In the genomic region with DNA sequence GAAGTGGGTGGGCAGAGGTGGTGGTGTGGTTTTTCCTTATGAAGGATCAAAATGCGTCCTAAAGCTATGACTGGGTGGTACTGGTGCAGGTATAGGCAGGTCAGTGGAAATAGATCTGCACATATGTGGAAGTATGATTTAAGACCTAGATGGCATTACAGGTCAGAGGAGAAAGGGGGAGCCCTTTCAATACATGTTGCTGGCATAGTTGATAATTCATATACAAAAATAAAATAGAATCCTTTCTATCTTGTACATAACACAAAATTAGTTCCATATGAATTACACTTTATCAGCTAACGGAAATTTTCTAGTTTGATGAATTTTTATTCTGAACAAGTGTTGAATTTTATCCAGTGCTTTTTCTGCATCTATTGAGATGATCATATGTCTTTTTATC, we compare ENCODE assay signal across 19 cellular contexts. TPM values are rescaled to one million over a fixed set of nuclear protein-coding genes. Genes with fewer than 3 reads are reported as not detected.
A peak's percentile ranks its signal among the peaks of the same experiment; 100 is the strongest.
DNase-seq lines count a peak whose midpoint lies in the region; ATAC-seq and TF ChIP-seq lines count a peak whose summit lies in the region.
"Had no signal": no experiment of that assay in that cellular context is flagged by ENCODE, and none has a peak within 500 bp of the region (broad histone marks: within the 10 kb centered on the region; RNA-seq: fewer than 3 reads in every experiment).

No MANE protein-coding gene starts in this region.

- no peaks in the 10 kb centered on the region for H3K27me3 ChIP-seq in BLaER1
- H3K27me3 ChIP-seq in endodermal cell (ENCODE audit: control insufficient read depth, insufficient read depth, low read length, poor library complexity, severe bottlenecking), result no peaks in the 10 kb centered on the region
- H3K27me3 ChIP-seq: neutrophil, thyroid gland had no signal

- H3K36me3 ChIP-seq in BLaER1, result no peaks in the 10 kb centered on the region
- H3K36me3 ChIP-seq in endodermal cell (ENCODE audit: control insufficient read depth, insufficient read depth, low read length), result no peaks in the 10 kb centered on the region
- H3K36me3 ChIP-seq: MG63, neutrophil, thyroid gland had no signal

- no peaks in the 10 kb centered on the region for H3K36me3 Mint-ChIP-seq in endodermal cell (ENCODE audit: low read depth)
- H3K36me3 Mint-ChIP-seq in stimulated activated effector memory CD8-positive, alpha-beta T cell treated with anti-CD3 and anti-CD28 coated beads, Interleukin-12 subunit alpha, Interleukin-12 subunit beta, amount 100 ng/mL, for 72 hours, result no peaks in the 10 kb centered on the region

- TF ChIP-seq CTCF in GM12872 (IDR thresholded peaks at IDR 0.05; ENCODE audit: insufficient read depth, low read depth, low read length) (0 out of 3 replicates have a peak, but pooled peaks have one; percentile 17), endodermal cell (conservative IDR thresholded peaks at IDR 0.05) (peak; percentile 23)

- no peaks in the 10 kb centered on the region for H4K20me1 ChIP-seq in BLaER1

- peak overlapping the region; percentile 54 for H3K4me2 ChIP-seq in BLaER1

- H3K4me3 ChIP-seq in BLaER1 (no peak overlapping the region), endodermal cell (ENCODE audit: low read length) (no peak overlapping the region)
- H3K4me3 ChIP-seq: MG63, thyroid gland had no signal

- H3K27ac Mint-ChIP-seq in endodermal cell, result no peak overlapping the region
- H3K27ac Mint-ChIP-seq in stimulated activated effector memory CD8-positive, alpha-beta T cell treated with anti-CD3 and anti-CD28 coated beads, Interleukin-12 subunit alpha, Interleukin-12 subunit beta, amount 100 ng/mL, for 72 hours, result no peak overlapping the region
- H3K27ac Mint-ChIP-seq: activated CD4-positive, alpha-beta T cell treated with anti-CD3 and anti-CD28 coated beads for 36 hours had no signal

- H3K9me3 ChIP-seq in BLaER1 (peaks cover 35% of the 10 kb centered on the region), endodermal cell (ENCODE audit: control insufficient read depth, low read length) (peaks cover 13% of the 10 kb centered on the region)
- H3K9me3 ChIP-seq: neutrophil, thyroid gland had no signal

- peaks cover 24% of the 10 kb centered on the region for H3K4me1 ChIP-seq in BLaER1
- no peaks in the 10 kb centered on the region for H3K4me1 ChIP-seq in endodermal cell (ENCODE audit: control insufficient read depth, insufficient read depth, low read length)
- H3K4me1 ChIP-seq: thyroid gland had no signal

- H3K4me3 Mint-ChIP-seq in endodermal cell, result no peak overlapping the region
- H3K4me3 Mint-ChIP-seq in stimulated activated effector memory CD8-positive, alpha-beta T cell treated with anti-CD3 and anti-CD28 coated beads, Interleukin-12 subunit alpha, Interleukin-12 subunit beta, amount 100 ng/mL, for 72 hours, result no peak overlapping the region
- H3K4me3 Mint-ChIP-seq: activated CD4-positive, alpha-beta T cell treated with anti-CD3 and anti-CD28 coated beads for 36 hours had no signal

- 96% methylated on average over 1 of the region's 2 CpGs; no CpG with 5 or more reads in 1 of the 2 experiments for WGBS in endodermal cell (ENCODE audit: insufficient coverage in 1 of 2, insufficient read length in 1 of 2), 2 experiments

- H3K9ac ChIP-seq in BLaER1, result no peak overlapping the region
- H3K9ac ChIP-seq in endodermal cell (ENCODE audit: extremely low read depth, low read length, poor library complexity, severe bottlenecking), result no peak overlapping the region

- DNase-seq in OCI-M1 (lab: John Stamatoyannopoulos, UW) (peak; percentile 18), endodermal cell (no peak)
- no peak for DNase-seq in NK-92 treated with Interleukin-12 subunit alpha and Interleukin-12 subunit beta, amount 100 ng/mL, for 24 hours (lab: John Stamatoyannopoulos, UW)
- DNase-seq in stimulated activated effector memory CD8-positive, alpha-beta T cell treated with anti-CD3 and anti-CD28 coated beads, Interleukin-12 subunit alpha, Interleukin-12 subunit beta, amount 100 ng/mL, for 72 hours (ENCODE audit: low spot score in 2 of 2), result no peak
- DNase-seq: activated CD4-positive, alpha-beta T cell treated with anti-CD3 and anti-CD28 coated beads for 36 hours; activated CD8-positive, alpha-beta memory T cell treated with anti-CD3 and anti-CD28 coated beads, Interleukin-2, amount 50 U/mL, for 4 hours; DMS153; foreskin melanocyte; MG63; NCI-H2081; NCI-H526 treated with DMSO at 0.1 percent for 48 hours; stimulated activated CD4-positive, alpha-beta T cell treated with anti-CD3 and anti-CD28 coated beads, Interleukin-12 subunit alpha, Interleukin-12 subunit beta, amount 100 ng/mL, for 4 hours; thyroid gland had no signal

- H3K4me1 Mint-ChIP-seq in endodermal cell, result no peaks in the 10 kb centered on the region
- H3K4me1 Mint-ChIP-seq in stimulated activated effector memory CD8-positive, alpha-beta T cell treated with anti-CD3 and anti-CD28 coated beads, Interleukin-12 subunit alpha, Interleukin-12 subunit beta, amount 100 ng/mL, for 72 hours, result peaks cover 20% of the 10 kb centered on the region

- peaks cover 24% of the 10 kb centered on the region for H3K9me3 Mint-ChIP-seq in endodermal cell
- no peaks in the 10 kb centered on the region for H3K9me3 Mint-ChIP-seq in stimulated activated effector memory CD8-positive, alpha-beta T cell treated with anti-CD3 and anti-CD28 coated beads, Interleukin-12 subunit alpha, Interleukin-12 subunit beta, amount 100 ng/mL, for 72 hours

- ATAC-seq in HG03342 (IDR thresholded peaks at IDR 0.05; ENCODE audit: unreplicated experiment), result no peak
- no peak for ATAC-seq in stimulated activated effector memory CD8-positive, alpha-beta T cell treated with anti-CD3 and anti-CD28 coated beads, Interleukin-12 subunit alpha, Interleukin-12 subunit beta, amount 100 ng/mL, for 72 hours
- no peak for ATAC-seq in GM21367 (IDR thresholded peaks at IDR 0.05; ENCODE audit: unreplicated experiment)
- ATAC-seq: activated CD4-positive, alpha-beta T cell treated with anti-CD3 and anti-CD28 coated beads for 36 hours had no signal

- no peak overlapping the region for H3K27ac ChIP-seq in BLaER1
- H3K27ac ChIP-seq in endodermal cell (ENCODE audit: low read depth, low read length), result no peak overlapping the region
- H3K27ac ChIP-seq: neutrophil, thyroid gland had no signal

- H3K27me3 Mint-ChIP-seq in endodermal cell (ENCODE audit: insufficient read depth), result peaks cover 2% of the 10 kb centered on the region

RNA-seq across cellular contexts. Expression of a gene that starts 20.8 kb away (rescaled TPM):
- 10 to 100 TPM; 10.4 to 37.0 TPM for total RNA-seq in endodermal cell
- polyA plus RNA-seq in endodermal cell (2013, experiment 1 of 2), result 8.8 TPM
- polyA plus RNA-seq in endodermal cell (2013, experiment 2 of 2), result 8.0 TPM
- total RNA-seq: renal cortical epithelial cell had no signal

RNA-seq across cellular contexts. Expression of a gene that starts 35.0 kb away (rescaled TPM):
- total RNA-seq in endodermal cell, result 10 to 100 TPM; 17.0 to 40.4 TPM
- polyA plus RNA-seq in endodermal cell (2013, experiment 1 of 2), result 14.7 TPM
- polyA plus RNA-seq in endodermal cell (2013, experiment 2 of 2), result 18.4 TPM
